ENCODE assay signal across 8 cellular contexts in genomic region chr6:8539446-8539845, GRCh38.
A peak's percentile ranks its signal among the peaks of the same experiment; 100 is the strongest.
DNase-seq lines count a peak whose midpoint lies in the region; ATAC-seq, FAIRE-seq and TF ChIP-seq lines count a peak whose summit lies in the region.

No MANE protein-coding gene starts in this region.

- intact Hi-C loops in spleen (cut with DNase I; ENCODE audit: low total_unique reads): no loop called here

- H3K36me3 Mint-ChIP-seq in progenitor cell of endocrine pancreas (ENCODE audit: insufficient read depth): no peaks in the 10 kb centered on the region
- no peaks in the 10 kb centered on the region for H3K36me3 Mint-ChIP-seq in activated naive CD4-positive, alpha-beta T cell treated with anti-CD3 and anti-CD28 coated beads, Interleukin-2, amount 10 ng/mL, durations not matched to agents 7 days and 5 days
- no peaks in the 10 kb centered on the region for H3K36me3 Mint-ChIP-seq in activated CD8-positive, alpha-beta T cell treated with anti-CD3 and anti-CD28 coated beads, Interleukin-2, amount 10 ng/mL, durations not matched to agents 7 days and 5 days (ENCODE audit: low read depth)

- no peak overlapping the region for H3K27ac ChIP-seq in spleen

- H3K27ac Mint-ChIP-seq in progenitor cell of endocrine pancreas: no peak overlapping the region
- no peak overlapping the region for H3K27ac Mint-ChIP-seq in activated naive CD4-positive, alpha-beta T cell treated with anti-CD3 and anti-CD28 coated beads, Interleukin-2, amount 10 ng/mL, durations not matched to agents 7 days and 5 days
- H3K27ac Mint-ChIP-seq in activated CD8-positive, alpha-beta T cell treated with anti-CD3 and anti-CD28 coated beads, Interleukin-2, amount 10 ng/mL, durations not matched to agents 7 days and 5 days: no peak overlapping the region

- POLR2A ChIA-PET in activated CD8-positive, alpha-beta T cell treated with anti-CD3 and anti-CD28 coated beads, Interleukin-2, amount 10 ng/mL, durations not matched to agents 7 days and 5 days (lab: Charles Lee): no interaction called here

- peak; percentile 38 for TF ChIP-seq CTCF in bronchial epithelial cell (IDR thresholded peaks at IDR 0.05; ENCODE audit: insufficient read depth, low read length, severe bottlenecking)
- peak; percentile 45 for TF ChIP-seq CTCF in progenitor cell of endocrine pancreas (IDR thresholded peaks at IDR 0.05; ENCODE audit: unreplicated experiment)
- peak in 1 of 11 experiments; percentile 14 for TF ChIP-seq CTCF in spleen (IDR thresholded peaks at IDR 0.05 in 8 of 11, conservative IDR thresholded peaks at IDR 0.05 in 3 of 11)

- H3K9me3 Mint-ChIP-seq in progenitor cell of endocrine pancreas (ENCODE audit: low read depth): peaks cover 19% of the 10 kb centered on the region
- peaks cover 4% of the 10 kb centered on the region for H3K9me3 Mint-ChIP-seq in activated naive CD4-positive, alpha-beta T cell treated with anti-CD3 and anti-CD28 coated beads, Interleukin-2, amount 10 ng/mL, durations not matched to agents 7 days and 5 days
- H3K9me3 Mint-ChIP-seq in activated CD8-positive, alpha-beta T cell treated with anti-CD3 and anti-CD28 coated beads, Interleukin-2, amount 10 ng/mL, durations not matched to agents 7 days and 5 days (ENCODE audit: insufficient read depth): no peaks in the 10 kb centered on the region

- ATAC-seq in activated CD8-positive, alpha-beta T cell treated with anti-CD3 and anti-CD28 coated beads, Interleukin-2, amount 10 ng/mL, durations not matched to agents 7 days and 5 days: no peak

- CTCF ChIA-PET in activated naive CD4-positive, alpha-beta T cell treated with anti-CD3 and anti-CD28 coated beads, Interleukin-2, amount 10 ng/mL, durations not matched to agents 7 days and 5 days (lab: Charles Lee): no interaction called here
- CTCF ChIA-PET in activated CD8-positive, alpha-beta T cell treated with anti-CD3 and anti-CD28 coated beads, Interleukin-2, amount 10 ng/mL, durations not matched to agents 7 days and 5 days (lab: Charles Lee): no interaction called here

- H3K36me3 ChIP-seq in bronchial epithelial cell (ENCODE audit: control insufficient read depth, insufficient read depth, low read length) (no peaks in the 10 kb centered on the region), spleen (no peaks in the 10 kb centered on the region)

- no peaks in the 10 kb centered on the region for H3K27me3 ChIP-seq in bronchial epithelial cell (ENCODE audit: control insufficient read depth, insufficient read depth, low read length)
- H3K27me3 ChIP-seq in spleen (replicated peaks in 1 of 7): no peaks in the 10 kb centered on the region

- DNase-seq in NCI-H1694 treated with DMSO at 0.1 percent for 48 hours (lab: John Stamatoyannopoulos, UW) (peak; percentile 17), NCI-H1694 (lab: John Stamatoyannopoulos, UW) (no peak), NCI-H2196 (lab: John Stamatoyannopoulos, UW; ENCODE audit: unreplicated experiment) (peak; percentile 19), bronchial epithelial cell (ENCODE audit: low read depth) (peak; percentile 48), progenitor cell of endocrine pancreas (ENCODE audit: low spot score, unreplicated experiment) (no peak), spleen (no peak)
- no peak for DNase-seq in activated naive CD4-positive, alpha-beta T cell treated with anti-CD3 and anti-CD28 coated beads, Interleukin-2, amount 10 ng/mL, durations not matched to agents 7 days and 5 days
- no peak for DNase-seq in activated CD8-positive, alpha-beta T cell treated with anti-CD3 and anti-CD28 coated beads, Interleukin-2, amount 10 ng/mL, durations not matched to agents 7 days and 5 days

- H3K4me1 Mint-ChIP-seq in progenitor cell of endocrine pancreas (ENCODE audit: low read depth): no peaks in the 10 kb centered on the region
- no peaks in the 10 kb centered on the region for H3K4me1 Mint-ChIP-seq in activated naive CD4-positive, alpha-beta T cell treated with anti-CD3 and anti-CD28 coated beads, Interleukin-2, amount 10 ng/mL, durations not matched to agents 7 days and 5 days
- H3K4me1 Mint-ChIP-seq in activated CD8-positive, alpha-beta T cell treated with anti-CD3 and anti-CD28 coated beads, Interleukin-2, amount 10 ng/mL, durations not matched to agents 7 days and 5 days (ENCODE audit: low read depth): no peaks in the 10 kb centered on the region

- H3K27me3 Mint-ChIP-seq in progenitor cell of endocrine pancreas: no peaks in the 10 kb centered on the region
- no peaks in the 10 kb centered on the region for H3K27me3 Mint-ChIP-seq in activated naive CD4-positive, alpha-beta T cell treated with anti-CD3 and anti-CD28 coated beads, Interleukin-2, amount 10 ng/mL, durations not matched to agents 7 days and 5 days
- no peaks in the 10 kb centered on the region for H3K27me3 Mint-ChIP-seq in activated CD8-positive, alpha-beta T cell treated with anti-CD3 and anti-CD28 coated beads, Interleukin-2, amount 10 ng/mL, durations not matched to agents 7 days and 5 days (ENCODE audit: low read depth)

- TF ChIP-seq POLR2A in spleen (IDR thresholded peaks at IDR 0.05): no peak

- no peak overlapping the region for H3K4me3 Mint-ChIP-seq in progenitor cell of endocrine pancreas (ENCODE audit: low read depth)
- H3K4me3 Mint-ChIP-seq in activated naive CD4-positive, alpha-beta T cell treated with anti-CD3 and anti-CD28 coated beads, Interleukin-2, amount 10 ng/mL, durations not matched to agents 7 days and 5 days: no peak overlapping the region
- no peak overlapping the region for H3K4me3 Mint-ChIP-seq in activated CD8-positive, alpha-beta T cell treated with anti-CD3 and anti-CD28 coated beads, Interleukin-2, amount 10 ng/mL, durations not matched to agents 7 days and 5 days

- no peaks in the 10 kb centered on the region for H3K4me1 ChIP-seq in spleen

- H3K4me3 ChIP-seq in bronchial epithelial cell (ENCODE audit: low read depth, low read length): no peak overlapping the region
- H3K4me3 ChIP-seq in spleen: no peak overlapping the region

- FAIRE-seq in bronchial epithelial cell (lab: Jason Lieb, UNC): no peak

- peaks cover 0 to 41% (median 18%) of the 10 kb centered on the region in 8 donors for H3K9me3 ChIP-seq in spleen

Comparison
In these comparisons a context has a peak if more than half of its experiments do, and no peak if none do; other contexts are left out.
1. DNase-seq: peak in NCI-H1694 treated with DMSO at 0.1 percent for 48 hours (single experiment), NCI-H2196 (single experiment) and bronchial epithelial cell (single experiment); none in NCI-H1694 (single experiment), progenitor cell of endocrine pancreas (single experiment), spleen (single experiment), activated naive CD4-positive, alpha-beta T cell treated with anti-CD3 and anti-CD28 coated beads, Interleukin-2, amount 10 ng/mL, durations not matched to agents 7 days and 5 days (single experiment) and activated CD8-positive, alpha-beta T cell treated with anti-CD3 and anti-CD28 coated beads, Interleukin-2, amount 10 ng/mL, durations not matched to agents 7 days and 5 days (single experiment).